ENCODE assay signal across 16 cellular contexts in the genomic region with DNA sequence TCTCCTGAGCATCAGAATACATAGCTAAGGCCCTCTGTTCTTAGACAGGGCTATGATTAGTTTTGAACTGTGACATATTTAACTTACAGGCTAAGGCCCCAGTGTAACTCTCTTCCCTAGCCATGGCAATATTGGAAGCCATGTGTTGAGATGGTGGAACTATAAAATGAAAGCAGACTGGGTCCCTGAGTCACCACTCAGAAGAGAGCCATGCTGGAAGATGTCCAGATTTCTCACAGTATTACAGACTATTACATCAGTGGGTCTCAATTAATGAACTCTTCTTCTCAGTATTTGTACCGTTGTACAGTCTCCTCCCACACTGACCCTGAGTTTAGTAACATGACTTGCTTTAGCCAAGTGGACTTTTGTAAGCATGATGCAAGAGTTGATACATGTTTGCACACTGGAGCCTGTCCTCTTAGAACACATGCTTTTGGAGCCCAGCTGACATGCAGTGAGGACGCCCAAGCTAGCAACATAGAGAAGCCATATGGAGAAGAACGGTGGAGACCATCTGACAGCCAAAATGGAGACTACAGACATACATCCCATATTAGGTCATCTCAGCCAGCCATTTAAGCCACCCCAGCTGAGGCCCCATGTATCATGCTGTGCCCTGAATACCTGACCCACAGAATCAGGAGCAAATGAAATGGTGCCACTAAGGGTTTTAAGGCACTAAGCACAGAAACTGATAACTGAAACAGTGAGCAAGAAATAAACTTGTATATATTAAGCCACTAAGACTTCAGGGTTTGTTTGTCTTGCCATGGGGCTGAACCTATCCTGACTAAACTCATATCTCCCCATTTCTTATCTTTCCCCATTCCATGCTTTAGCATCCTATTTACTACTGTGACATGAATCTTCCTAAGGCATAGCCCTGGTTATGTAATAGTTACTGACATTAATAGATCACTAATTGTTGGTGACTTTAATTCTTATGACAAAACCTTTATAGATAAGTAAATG. TPM values are rescaled to one million over a fixed set of nuclear protein-coding genes. Genes with fewer than 3 reads are reported as not detected.
DNase-seq lines count a peak whose midpoint lies in the region; ATAC-seq lines count a peak whose summit lies in the region.
"Had no signal": no experiment of that assay in that cellular context is flagged by ENCODE, and none has a peak within 500 bp of the region (broad histone marks: within the 10 kb centered on the region; RNA-seq: fewer than 3 reads in every experiment).

No MANE protein-coding gene starts in this region.

- H3K36me3 Mint-ChIP-seq in stimulated activated memory B cell treated with anti-CD40 and anti-IgM and Interleukin-4, amounts not matched to agents 10 μg/mL and 1 μg/mL and 100 μg/mL, for 72 hours: no peaks in the 10 kb centered on the region

- peaks cover 59% of the 10 kb centered on the region for H3K36me3 ChIP-seq in MG63
- H3K36me3 ChIP-seq: tibial artery had no signal

- H3K9me3 ChIP-seq in MG63: peaks cover 12% of the 10 kb centered on the region
- H3K9me3 ChIP-seq: Caco-2, tibial artery had no signal

- in situ Hi-C loops in Caki2 (cut with HindIII; ENCODE audit: low pct_unique_long_range_greater_than_20kb, low sequenced_read_pairs): no loop called here

- H3K27me3 ChIP-seq in MG63: no peaks in the 10 kb centered on the region
- H3K27me3 ChIP-seq: tibial artery had no signal

- no peak overlapping the region for H3K27ac Mint-ChIP-seq in stimulated activated memory B cell treated with anti-CD40 and anti-IgM and Interleukin-4, amounts not matched to agents 10 μg/mL and 1 μg/mL and 100 μg/mL, for 72 hours
- H3K27ac Mint-ChIP-seq: GM23338 had no signal

- H3K4me3 ChIP-seq in MG63: no peak overlapping the region
- H3K4me3 ChIP-seq: GM23338, tibial artery had no signal

- H3K9me3 Mint-ChIP-seq in stimulated activated memory B cell treated with anti-CD40 and anti-IgM and Interleukin-4, amounts not matched to agents 10 μg/mL and 1 μg/mL and 100 μg/mL, for 72 hours: no peaks in the 10 kb centered on the region
- H3K9me3 Mint-ChIP-seq: GM23338 had no signal

- intact Hi-C loops in posterior vena cava (cut with DNase I): no loop called here

- no peak for ATAC-seq in stimulated activated memory B cell treated with anti-CD40 and anti-IgM and Interleukin-4, amounts not matched to agents 10 μg/mL and 1 μg/mL and 100 μg/mL, for 72 hours
- ATAC-seq: GM23338 had no signal

- H3K27me3 Mint-ChIP-seq in stimulated activated memory B cell treated with anti-CD40 and anti-IgM and Interleukin-4, amounts not matched to agents 10 μg/mL and 1 μg/mL and 100 μg/mL, for 72 hours: no peaks in the 10 kb centered on the region

- peaks cover 26% of the 10 kb centered on the region for H3K4me1 Mint-ChIP-seq in stimulated activated memory B cell treated with anti-CD40 and anti-IgM and Interleukin-4, amounts not matched to agents 10 μg/mL and 1 μg/mL and 100 μg/mL, for 72 hours

- H3K4me3 Mint-ChIP-seq in stimulated activated memory B cell treated with anti-CD40 and anti-IgM and Interleukin-4, amounts not matched to agents 10 μg/mL and 1 μg/mL and 100 μg/mL, for 72 hours: no peak overlapping the region
- H3K4me3 Mint-ChIP-seq: GM23338 had no signal

- peak; percentile 48 for DNase-seq in Caki2 (ENCODE audit: low read depth)
- DNase-seq in MG63: peak; percentile 54
- peak; percentile 32 for DNase-seq in dedifferentiated amniotic fluid mesenchymal stem cell (ENCODE audit: extremely low spot score)
- peak; percentile 78 for DNase-seq in myocyte (ENCODE audit: low read depth)
- no peak for DNase-seq in NOMO-1 treated with DMSO at 0.1 percent for 48 hours (lab: John Stamatoyannopoulos, UW; ENCODE audit: unreplicated experiment)
- DNase-seq in posterior vena cava (ENCODE audit: low spot score): no peak
- no peak for DNase-seq in activated naive CD4-positive, alpha-beta T cell treated with anti-CD3 and anti-CD28 coated beads, Interleukin-2, amount 50 U/mL, for 16 hours
- DNase-seq: activated CD4-positive, alpha-beta T cell treated with anti-CD3 and anti-CD28 coated beads, Interleukin-2, amount 50 U/mL, for 4 hours; anterior cingulate cortex; NCI-H1417 treated with DMSO at 0.1 percent for 48 hours; SIG-M5; stimulated activated CD4-positive, alpha-beta T cell treated with anti-CD3 and anti-CD28 coated beads, Interleukin-2, amount 100 ng/mL, for 48 hours had no signal

RNA-seq across cellular contexts. Expression of gene TBX15, which starts 24.4 kb away (rescaled TPM):
- total RNA-seq in Caki2 (2014; rRNA removed; shearing (Covaris generic); ENCODE audit: low replicate concordance): not detected in 2 replicates
- total RNA-seq in MG63 (2014; rRNA removed; shearing (Covaris generic); ENCODE audit: low replicate concordance): 6.5 and 9.7 TPM in 2 replicates
- total RNA-seq in myocyte (44.7 and 48.4 TPM in 2 replicates), posterior vena cava (1 to 10 TPM; 2.5 to 4.8 TPM)
- polyA plus RNA-seq in myocyte (2012): 18.1 TPM
- polyA plus RNA-seq: GM23338 had no signal

Comparison
In these comparisons a context has a peak if more than half of its experiments do, and no peak if none do; other contexts are left out.
1. DNase-seq: peak in Caki2 (single experiment), MG63 (single experiment), dedifferentiated amniotic fluid mesenchymal stem cell (single experiment) and myocyte (single experiment); none in NOMO-1 treated with DMSO at 0.1 percent for 48 hours (single experiment), posterior vena cava (single experiment) and activated naive CD4-positive, alpha-beta T cell treated with anti-CD3 and anti-CD28 coated beads, Interleukin-2, amount 50 U/mL, for 16 hours (single experiment).